Comparison of ENCODE assay signal across 9 cellular contexts in genomic region chr20:35619196-35620095, GRCh38. TPM values are rescaled to one million over a fixed set of nuclear protein-coding genes. Genes with fewer than 3 reads are reported as not detected.
DNase-seq lines count a peak whose midpoint lies in the region; TF ChIP-seq lines count a peak whose summit lies in the region.
"Had no signal": no experiment of that assay in that cellular context is flagged by ENCODE, and none has a peak within 500 bp of the region (broad histone marks: within the 10 kb centered on the region; RNA-seq: fewer than 3 reads in every experiment).

No MANE protein-coding gene starts in this region.

- in situ Hi-C loops in GM18951 (cut with MboI; ENCODE audit: low sequenced_read_pairs, unreplicated experiment), result no loop called here

- H3K27ac Mint-ChIP-seq in nephron, result no peak overlapping the region

- no peaks in the 10 kb centered on the region for H3K9me3 ChIP-seq in OCI-LY7 (ENCODE audit: low read length)

- no peaks in the 10 kb centered on the region for H3K9me2 ChIP-seq in OCI-LY7 (ENCODE audit: insufficient read depth, low read length)

- peak overlapping the region; percentile 87 for H3K4me2 ChIP-seq in OCI-LY7 (ENCODE audit: low read length)

- BruUV-seq in OCI-LY7 (replicated peaks; lab: Mats Ljungman, UMichigan), result no TSS peak

- H3K4me3 ChIP-seq in OCI-LY7 (ENCODE audit: low read depth, low read length, poor library complexity, severe bottlenecking), result peak overlapping the region; percentile 73

- H3K36me3 Mint-ChIP-seq in nephron (ENCODE audit: low read depth), result peaks cover 5% of the 10 kb centered on the region

- peak; percentile 32 for TF ChIP-seq CTCF in AG09319 (IDR thresholded peaks at IDR 0.05; ENCODE audit: low read depth, low read length)
- TF ChIP-seq CTCF in OCI-LY7 (conservative IDR thresholded peaks at IDR 0.05; ENCODE audit: low read length), result peak; percentile 96
- TF ChIP-seq CTCF in nephron (IDR thresholded peaks at IDR 0.05; ENCODE audit: unreplicated experiment in 3 of 3), result peak; percentile 2 to 52 (median 21)

- H3K27ac ChIP-seq in OCI-LY7 (ENCODE audit: low read depth, low read length, poor library complexity, severe bottlenecking), result peak overlapping the region; percentile 37
- H3K27ac ChIP-seq: HL-60 had no signal

- H3K79me2 ChIP-seq in OCI-LY7 (ENCODE audit: insufficient read depth, low read depth, low read length), result peaks cover 15% of the 10 kb centered on the region; the same call in 1 of the 2 replicates

- H4K20me1 ChIP-seq in OCI-LY7 (ENCODE audit: insufficient read depth, low read length), result no peaks in the 10 kb centered on the region

- peaks cover 36% of the 10 kb centered on the region for H3K4me1 ChIP-seq in OCI-LY7 (ENCODE audit: insufficient read depth, low read length, poor library complexity, severe bottlenecking)

- CTCF ChIA-PET in OCI-LY7 (lab: Charles Lee; ENCODE audit: unreplicated experiment), result interaction anchor here (0.6 to 1.5 kb wide), 4 partner anchors 8 to 40 kb away, joined by 3 to 8 read pairs (median 3); no protein-coding TSS in a partner anchor

- DNase-seq in AG09319 (ENCODE audit: extremely low read depth, low read depth), result peak; percentile 42
- peak; percentile 62 for DNase-seq in HS-5 (ENCODE audit: low read depth)
- peak; percentile 91 for DNase-seq in OCI-LY7 (ENCODE audit: low spot score)
- DNase-seq in activated T-cell treated with anti-CD3 and anti-CD28 coated beads for 48 hours (ENCODE audit: low read depth), result peak; percentile 82
- DNase-seq in fibroblast of gingiva (ENCODE audit: low read depth), result peak; percentile 76
- peak; percentile 52 to 79 (median 66) for DNase-seq in stimulated activated naive CD4-positive, alpha-beta T cell (lab: John Stamatoyannopoulos, UW)

- POLR2A ChIA-PET in OCI-LY7 (lab: Charles Lee), result interaction anchor here (0.5 to 1.9 kb wide), 12 partner anchors 10 to 149 kb away, joined by 3 to 20 read pairs (median 4); no protein-coding TSS in a partner anchor

- H3K4me3 Mint-ChIP-seq in nephron, result peak overlapping the region; percentile 85 to 87 (median 87)

- H3K36me3 ChIP-seq in OCI-LY7 (ENCODE audit: insufficient read depth, low read length), result peaks cover 26% of the 10 kb centered on the region

- H3K27me3 Mint-ChIP-seq in nephron (ENCODE audit: low read depth), result peaks cover 36% of the 10 kb centered on the region

- no peaks in the 10 kb centered on the region for H3K9me3 Mint-ChIP-seq in nephron

- intact Hi-C loops in OCI-LY7 (cut with micrococcal nuclease; ENCODE audit: unreplicated experiment), result loop anchor here (1.0 to 10.0 kb wide), 6 partner anchors 58 to 1935 kb away; partner anchors contain the start of genes E2F1, ERGIC3, NFS1 and ROMO1

- peak; percentile 30 for TF ChIP-seq POLR2A in GM18951 (IDR thresholded peaks at IDR 0.05; ENCODE audit: extremely low read depth, insufficient read depth, insufficient read length)

- peaks cover 18% of the 10 kb centered on the region for H3K4me1 Mint-ChIP-seq in nephron

- peak overlapping the region; percentile 10; the same call in 1 of the 2 replicates for H2AFZ ChIP-seq in OCI-LY7 (ENCODE audit: low read length)

RNA-seq across cellular contexts. Expression of gene SPAG4, which starts 3.8 kb away (rescaled TPM):
- total RNA-seq in OCI-LY7 (2014; rRNA removed; shearing (Covaris generic)), result 12.1 and 24.7 TPM in 2 replicates
- 58.2 and 64.2 TPM in 2 replicates for total RNA-seq in OCI-LY7 (2022)

RNA-seq across cellular contexts. Expression of gene CPNE1, which starts 45.3 kb away (rescaled TPM):
- 83.3 and 83.7 TPM in 2 replicates for total RNA-seq in OCI-LY7 (2014; rRNA removed; shearing (Covaris generic))
- 193 and 202 TPM in 2 replicates for total RNA-seq in OCI-LY7 (2022)

RNA-seq across cellular contexts. Expression of gene RBM12, which starts 45.3 kb away (rescaled TPM):
- total RNA-seq in OCI-LY7 (2014; rRNA removed; shearing (Covaris generic)), result 63.8 and 66.3 TPM in 2 replicates
- total RNA-seq in OCI-LY7 (2022), result 152 and 160 TPM in 2 replicates

Comparison
In these comparisons a context has a peak if more than half of its experiments do, and no peak if none do; other contexts are left out.
1. Peak in every context shown above with its lines: DNase-seq, H3K4me3 ChIP-seq and H3K27ac ChIP-seq.
2. CTCF ChIP-seq: peak in every context shown above with its lines; median percentile 96 in OCI-LY7; 32 in AG09319; 21 in nephron.